8 cellular contexts compared by ENCODE assay signal in genomic region chr19:1223018-1223855, GRCh38. TPM values are rescaled to one million over a fixed set of nuclear protein-coding genes. Genes with fewer than 3 reads are reported as not detected.
DNase-seq lines count a peak whose midpoint lies in the region; ATAC-seq, FAIRE-seq and TF ChIP-seq lines count a peak whose summit lies in the region.

No MANE protein-coding gene starts in this region.

- H3K36me3 Mint-ChIP-seq in activated CD4-positive, alpha-beta T cell treated with anti-CD3 and anti-CD28 coated beads for 36 hours (ENCODE audit: low read depth), result peaks cover 2% of the 10 kb centered on the region

- peaks cover 20 to 24% of the 10 kb centered on the region in 2 donors for H3K36me3 ChIP-seq in small intestine (ENCODE audit: control insufficient read depth in 2 of 2, insufficient read depth in 2 of 2, low read length in 2 of 2)

- H3K4me1 ChIP-seq in small intestine (ENCODE audit: control insufficient read depth in 2 of 2, insufficient read depth in 1 of 2, low read depth in 1 of 2, low read length in 1 of 2), result no peaks in the 10 kb centered on the region

- H3K4me1 Mint-ChIP-seq in activated CD4-positive, alpha-beta T cell treated with anti-CD3 and anti-CD28 coated beads for 36 hours, result no peaks in the 10 kb centered on the region

- H3K9me3 Mint-ChIP-seq in activated CD4-positive, alpha-beta T cell treated with anti-CD3 and anti-CD28 coated beads for 36 hours (ENCODE audit: low read depth), result no peaks in the 10 kb centered on the region

- no peak overlapping the region for H3K27ac ChIP-seq in small intestine (ENCODE audit: low read depth in 1 of 2, low read length in 1 of 2)

- peak; percentile 56 for ATAC-seq in activated CD4-positive, alpha-beta T cell treated with anti-CD3 and anti-CD28 coated beads for 36 hours
- ATAC-seq in GM21423 (IDR thresholded peaks at IDR 0.05; ENCODE audit: unreplicated experiment), result no peak

- no peak overlapping the region for H3K4me3 Mint-ChIP-seq in activated CD4-positive, alpha-beta T cell treated with anti-CD3 and anti-CD28 coated beads for 36 hours

- intact Hi-C loops in activated CD4-positive, alpha-beta T cell treated with anti-CD3 and anti-CD28 coated beads for 36 hours (cut with DNase I, micrococcal nuclease), result no loop called here

- POLR2A ChIA-PET in activated CD4-positive, alpha-beta T cell treated with anti-CD3 and anti-CD28 coated beads for 36 hours (lab: Charles Lee), result no interaction called here

- no peaks in the 10 kb centered on the region for H3K9me3 ChIP-seq in small intestine (ENCODE audit: control insufficient read depth, low read depth)

- H3K27me3 Mint-ChIP-seq in activated CD4-positive, alpha-beta T cell treated with anti-CD3 and anti-CD28 coated beads for 36 hours, result no peaks in the 10 kb centered on the region

- no peak for FAIRE-seq in small intestine (lab: Jason Lieb, UNC)

- CTCF ChIA-PET in activated CD4-positive, alpha-beta T cell treated with anti-CD3 and anti-CD28 coated beads for 36 hours (lab: Charles Lee), result interaction anchor here (1.0 to 1.6 kb wide), 4 partner anchors 9 to 22 kb away, joined by 3 to 6 read pairs (median 4); no protein-coding TSS in a partner anchor

- no peak overlapping the region for H3K27ac Mint-ChIP-seq in activated CD4-positive, alpha-beta T cell treated with anti-CD3 and anti-CD28 coated beads for 36 hours

- 70 to 84% (median 77%) methylated on average over 36 to 48 of the region's 48 CpGs for whole genome bisulfite sequencing in small intestine, 3 donors

- no peaks in the 10 kb centered on the region for H3K27me3 ChIP-seq in small intestine (ENCODE audit: control insufficient read depth in 2 of 2, insufficient read depth in 2 of 2, low read length in 2 of 2)

- no peak overlapping the region for H3K4me3 ChIP-seq in small intestine (ENCODE audit: low read depth in 1 of 2, low read length in 2 of 2)

- DNase-seq in activated CD4-positive, alpha-beta T cell treated with anti-CD3 and anti-CD28 coated beads for 36 hours, result peak; percentile 69
- DNase-seq in activated CD4-positive, alpha-beta T cell treated with anti-CD3 and anti-CD28 coated beads for 1 hour, result no peak
- peak; percentile 42 for DNase-seq in NCI-H69 (lab: John Stamatoyannopoulos, UW)
- peak; percentile 43 to 59 for DNase-seq in erythroblast (lab: John Stamatoyannopoulos, UW)
- DNase-seq in small intestine, result peak; percentile 33
- DNase-seq in NCI-H510A (lab: John Stamatoyannopoulos, UW), result no peak
- DNase-seq in DMS153 treated with DMSO at 0.1 percent for 48 hours (lab: John Stamatoyannopoulos, UW; ENCODE audit: unreplicated experiment), result no peak

- TF ChIP-seq POLR2A in erythroblast (IDR thresholded peaks at IDR 0.05; ENCODE audit: low read length), result no peak

RNA-seq across cellular contexts. Expression of gene CBARP, which starts 14.6 kb away (rescaled TPM):
- total RNA-seq in activated CD4-positive, alpha-beta T cell treated with anti-CD3 and anti-CD28 coated beads for 36 hours, result 1 to 10 TPM in 1 of 2 experiments, under 1 TPM in 1; 0.82 to 1.1 TPM
- polyA plus RNA-seq in small intestine, result under 1 TPM in 1 of 3 donors, not detected in 2; 0.30 TPM

RNA-seq across cellular contexts. Expression of gene STK11, which starts 17.7 kb away (rescaled TPM):
- 10 to 100 TPM; 49.2 to 61.5 TPM for total RNA-seq in activated CD4-positive, alpha-beta T cell treated with anti-CD3 and anti-CD28 coated beads for 36 hours
- polyA plus RNA-seq in small intestine, result 10 to 100 TPM; 65.8 to 86.2 (median 66.9) TPM

RNA-seq across cellular contexts. Expression of gene ATP5F1D, which starts 18.3 kb away (rescaled TPM):
- 100 to 1,000 TPM; 161 to 180 TPM for total RNA-seq in activated CD4-positive, alpha-beta T cell treated with anti-CD3 and anti-CD28 coated beads for 36 hours
- 100 to 1,000 TPM; 310 to 823 (median 675) TPM for polyA plus RNA-seq in small intestine

RNA-seq across cellular contexts. Expression of gene MIDN, which starts 25.1 kb away (rescaled TPM):
- total RNA-seq in activated CD4-positive, alpha-beta T cell treated with anti-CD3 and anti-CD28 coated beads for 36 hours, result 10 to 100 TPM; 46.5 to 47.9 TPM
- 10 to 100 TPM; 28.1 to 35.4 (median 30.6) TPM for polyA plus RNA-seq in small intestine

RNA-seq across cellular contexts. Expression of gene CIRBP, which starts 45.9 kb away (rescaled TPM):
- total RNA-seq in activated CD4-positive, alpha-beta T cell treated with anti-CD3 and anti-CD28 coated beads for 36 hours, result 100 to 1,000 TPM; 123 to 188 TPM
- 100 to 1,000 TPM; 250 to 377 (median 368) TPM for polyA plus RNA-seq in small intestine

Comparison
In these comparisons a context has a peak if more than half of its experiments do, and no peak if none do; other contexts are left out.
1. DNase-seq: peak in activated CD4-positive, alpha-beta T cell treated with anti-CD3 and anti-CD28 coated beads for 36 hours (single experiment), NCI-H69 (single experiment), erythroblast (2 of 2) and small intestine (single experiment); none in activated CD4-positive, alpha-beta T cell treated with anti-CD3 and anti-CD28 coated beads for 1 hour (single experiment), NCI-H510A (single experiment) and DMS153 treated with DMSO at 0.1 percent for 48 hours (single experiment).